10 cellular contexts compared by ENCODE assay signal in the genomic region with DNA sequence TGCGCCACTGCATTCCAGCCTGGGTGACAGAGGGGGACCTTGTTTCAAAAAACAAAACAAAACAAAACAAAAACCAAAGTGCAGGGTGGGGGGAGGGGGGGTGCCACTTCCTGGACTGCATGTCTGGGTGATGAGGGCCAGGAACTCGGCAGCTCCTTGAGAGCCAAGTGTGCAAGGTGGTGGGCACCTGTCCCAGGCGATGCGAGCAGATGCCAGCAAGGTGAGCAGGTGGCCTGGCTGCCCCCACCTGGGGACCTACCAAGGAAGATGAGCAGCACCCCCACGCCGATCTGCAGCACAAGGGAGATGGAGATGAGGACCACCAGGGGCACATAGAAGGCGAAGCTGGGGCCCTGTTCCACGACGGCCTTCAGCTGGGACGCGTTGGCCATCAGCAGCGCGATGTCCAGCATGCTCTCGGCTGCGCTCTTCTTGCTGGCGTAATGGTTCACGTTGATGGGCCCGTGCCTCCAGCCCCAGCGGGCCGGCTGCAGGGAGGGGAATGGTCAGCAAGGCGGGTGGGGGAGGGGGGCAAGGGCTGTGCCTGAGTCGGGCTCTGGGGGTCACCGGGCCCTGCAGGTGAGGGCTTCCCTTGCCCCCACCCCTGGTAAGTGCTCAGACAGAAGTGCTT. TPM values are rescaled to one million over a fixed set of nuclear protein-coding genes. Genes with fewer than 3 reads are reported as not detected.
A peak's percentile ranks its signal among the peaks of the same experiment; 100 is the strongest.
DNase-seq lines count a peak whose midpoint lies in the region; ATAC-seq and TF ChIP-seq lines count a peak whose summit lies in the region.
"Had no signal": no experiment of that assay in that cellular context is flagged by ENCODE, and none has a peak within 500 bp of the region (broad histone marks: within the 10 kb centered on the region; RNA-seq: fewer than 3 reads in every experiment).

No MANE protein-coding gene starts in this region.

- no peaks in the 10 kb centered on the region for H3K27me3 ChIP-seq in upper lobe of right lung

- H3K36me3 ChIP-seq in upper lobe of right lung: peaks cover 28% of the 10 kb centered on the region

- H3K4me1 ChIP-seq in upper lobe of right lung: peaks cover 49% of the 10 kb centered on the region

- peak; percentile 64 for DNase-seq in activated naive CD4-positive, alpha-beta T cell treated with anti-CD3 and anti-CD28 coated beads, Interleukin-2, amount 10 ng/mL, durations not matched to agents 7 days and 5 days
- DNase-seq in activated naive CD4-positive, alpha-beta T cell treated with anti-CD3 and anti-CD28 coated beads, Interleukin-2, amount 50 U/mL, for 16 hours: no peak
- DNase-seq in chondrocyte (ENCODE audit: low spot score) (peak; percentile 90), natural killer cell (no peak), upper lobe of right lung (peak; percentile 61), iPS-NIHi7 (ENCODE audit: extremely low spot score) (no peak), SIG-M5 (lab: John Stamatoyannopoulos, UW) (no peak)
- DNase-seq: NCI-H1092 treated with DMSO at 0.1 percent for 48 hours had no signal

- no peak overlapping the region for H3K4me3 ChIP-seq in upper lobe of right lung

- intact Hi-C loops in natural killer cell (cut with micrococcal nuclease): no loop called here
- intact Hi-C loops in upper lobe of right lung (cut with DNase I): no loop called here

- H3K27me3 Mint-ChIP-seq in activated naive CD4-positive, alpha-beta T cell treated with anti-CD3 and anti-CD28 coated beads, Interleukin-2, amount 10 ng/mL, durations not matched to agents 7 days and 5 days: no peaks in the 10 kb centered on the region
- H3K27me3 Mint-ChIP-seq in chondrocyte (ENCODE audit: low read depth) (no peaks in the 10 kb centered on the region), natural killer cell (ENCODE audit: low read depth in 2 of 2) (no peaks in the 10 kb centered on the region)
- H3K27me3 Mint-ChIP-seq: memory B cell had no signal

- peaks cover 20% of the 10 kb centered on the region for H3K36me3 Mint-ChIP-seq in activated naive CD4-positive, alpha-beta T cell treated with anti-CD3 and anti-CD28 coated beads, Interleukin-2, amount 10 ng/mL, durations not matched to agents 7 days and 5 days
- H3K36me3 Mint-ChIP-seq in chondrocyte (ENCODE audit: low read depth) (peaks cover 7% of the 10 kb centered on the region), natural killer cell (no peaks in the 10 kb centered on the region)
- H3K36me3 Mint-ChIP-seq: memory B cell had no signal

- H3K9me3 Mint-ChIP-seq in activated naive CD4-positive, alpha-beta T cell treated with anti-CD3 and anti-CD28 coated beads, Interleukin-2, amount 10 ng/mL, durations not matched to agents 7 days and 5 days: no peaks in the 10 kb centered on the region
- H3K9me3 Mint-ChIP-seq in chondrocyte (ENCODE audit: low read depth) (no peaks in the 10 kb centered on the region), natural killer cell (no peaks in the 10 kb centered on the region)
- H3K9me3 Mint-ChIP-seq: memory B cell had no signal

- ATAC-seq in natural killer cell (peak; percentile 24 to 71 (median 51)), upper lobe of right lung (no peak), HG03432 (IDR thresholded peaks at IDR 0.05; ENCODE audit: unreplicated experiment) (no peak)

- CTCF ChIA-PET in activated naive CD4-positive, alpha-beta T cell treated with anti-CD3 and anti-CD28 coated beads, Interleukin-2, amount 10 ng/mL, durations not matched to agents 7 days and 5 days (lab: Charles Lee): interaction anchor here (0.6 to 1.4 kb wide), 6 partner anchors 16 to 171 kb away, joined by 3 to 6 read pairs (median 3); no protein-coding TSS in a partner anchor

- H3K27ac Mint-ChIP-seq in activated naive CD4-positive, alpha-beta T cell treated with anti-CD3 and anti-CD28 coated beads, Interleukin-2, amount 10 ng/mL, durations not matched to agents 7 days and 5 days: peak overlapping the region; percentile 94
- no peak overlapping the region for H3K27ac Mint-ChIP-seq in chondrocyte (ENCODE audit: unreplicated experiment)
- H3K27ac Mint-ChIP-seq in natural killer cell: peak overlapping the region; percentile 85 to 90

- peak overlapping the region; percentile 46 for H3K4me3 Mint-ChIP-seq in activated naive CD4-positive, alpha-beta T cell treated with anti-CD3 and anti-CD28 coated beads, Interleukin-2, amount 10 ng/mL, durations not matched to agents 7 days and 5 days
- H3K4me3 Mint-ChIP-seq in chondrocyte (ENCODE audit: unreplicated experiment) (no peak overlapping the region), natural killer cell (peak overlapping the region; percentile 78)
- H3K4me3 Mint-ChIP-seq: memory B cell had no signal

- H3K4me1 Mint-ChIP-seq in activated naive CD4-positive, alpha-beta T cell treated with anti-CD3 and anti-CD28 coated beads, Interleukin-2, amount 10 ng/mL, durations not matched to agents 7 days and 5 days: peaks cover 52% of the 10 kb centered on the region
- H3K4me1 Mint-ChIP-seq in chondrocyte (ENCODE audit: low read depth) (peaks cover 43% of the 10 kb centered on the region), natural killer cell (peaks cover 25 to 35% of the 10 kb centered on the region in 2 donors)

- H3K9me3 ChIP-seq in upper lobe of right lung: no peaks in the 10 kb centered on the region

- peak overlapping the region; percentile 60 for H3K27ac ChIP-seq in upper lobe of right lung

- TF ChIP-seq CTCF in chondrocyte (IDR thresholded peaks at IDR 0.05) (no peak), natural killer cell (IDR thresholded peaks at IDR 0.05) (no peak), upper lobe of right lung (IDR thresholded peaks at IDR 0.05) (no peak)

RNA-seq across cellular contexts. Expression of gene NINJ1, which starts 7.8 kb away (rescaled TPM):
- total RNA-seq in chondrocyte (31.5 to 35.4 TPM (median 33.6 TPM) in 3 replicates), natural killer cell (100 to 1,000 TPM in 1 of 3 donors, 10 to 100 TPM in 2; 87.3 to 121 (median 93.8) TPM), upper lobe of right lung (53.2 TPM)

RNA-seq across cellular contexts. Expression of gene CARD19, which starts 30.2 kb away (rescaled TPM):
- total RNA-seq in chondrocyte: 28.3 to 41.7 TPM (median 40.5 TPM) in 3 replicates
- 10 to 100 TPM; 30.7 to 49.1 (median 42.6) TPM for total RNA-seq in natural killer cell
- 31.8 TPM for total RNA-seq in upper lobe of right lung

RNA-seq across cellular contexts. Expression of gene WNK2, which starts 57.7 kb away (rescaled TPM):
- total RNA-seq in chondrocyte (0.44 to 3.3 TPM (median 2.3 TPM) in 3 replicates), natural killer cell (under 1 TPM in 1 of 3 donors, not detected in 2; 0.25 TPM), upper lobe of right lung (0.35 TPM)

Comparison
In these comparisons a context has a peak if more than half of its experiments do, and no peak if none do; other contexts are left out.
1. DNase-seq: peak in activated naive CD4-positive, alpha-beta T cell treated with anti-CD3 and anti-CD28 coated beads, Interleukin-2, amount 10 ng/mL, durations not matched to agents 7 days and 5 days (single experiment), chondrocyte (single experiment) and upper lobe of right lung (single experiment); none in activated naive CD4-positive, alpha-beta T cell treated with anti-CD3 and anti-CD28 coated beads, Interleukin-2, amount 50 U/mL, for 16 hours (single experiment), natural killer cell (single experiment), iPS-NIHi7 (single experiment) and SIG-M5 (single experiment).
2. ATAC-seq: peak in natural killer cell (3 of 3); none in upper lobe of right lung (single experiment) and HG03432 (single experiment).